Comparison of ENCODE assay signal across 23 cellular contexts in genomic region chr12:64522807-64523206, GRCh38.
DNase-seq lines count a peak whose midpoint lies in the region; ATAC-seq and TF ChIP-seq lines count a peak whose summit lies in the region.
"Had no signal": no experiment of that assay in that cellular context is flagged by ENCODE, and none has a peak within 500 bp of the region (broad histone marks: within the 10 kb centered on the region; RNA-seq: fewer than 3 reads in every experiment).

No MANE protein-coding gene starts in this region.

- no peaks in the 10 kb centered on the region for H3K36me3 ChIP-seq in HEK293 (ENCODE audit: control insufficient read depth in 2 of 2, insufficient read depth in 1 of 2, low read length in 2 of 2)
- no peaks in the 10 kb centered on the region for H3K36me3 ChIP-seq in adipocyte (ENCODE audit: control insufficient read depth, insufficient read depth, low read length, severe bottlenecking)
- H3K36me3 ChIP-seq in iPS-18a (ENCODE audit: control insufficient read depth, low read depth, low read length) = no peaks in the 10 kb centered on the region
- H3K36me3 ChIP-seq: esophagus muscularis mucosa, heart left ventricle, vagina had no signal

- POLR2A ChIA-PET in HEK293 (lab: Yijun Ruan, JAX) = no interaction called here

- no peak for TF ChIP-seq CTCF in AG10803 (conservative IDR thresholded peaks at IDR 0.05; ENCODE audit: low read length)
- TF ChIP-seq CTCF in HEK293 (tag by site-specific recombination; IDR thresholded peaks at IDR 0.05) = no peak

- H3K4me3 ChIP-seq in AG10803 (ENCODE audit: low read length) (no peak overlapping the region), HEK293 (ENCODE audit: low read depth, low read length) (no peak overlapping the region), adipocyte (ENCODE audit: low read length) (peak overlapping the region; percentile 22), iPS-18a (ENCODE audit: low read length) (no peak overlapping the region)
- H3K4me3 ChIP-seq: esophagus muscularis mucosa, GM12878, heart left ventricle, lung, vagina had no signal

- H3K27me3 ChIP-seq in adipocyte (replicated peaks; ENCODE audit: control insufficient read depth, insufficient read depth, low read length) (no peaks in the 10 kb centered on the region), iPS-18a (ENCODE audit: control insufficient read depth, insufficient read depth, low read length) (no peaks in the 10 kb centered on the region)
- H3K27me3 ChIP-seq: esophagus muscularis mucosa, heart left ventricle, vagina had no signal

- no peaks in the 10 kb centered on the region for H3K9me3 ChIP-seq in HEK293 (ENCODE audit: control insufficient read depth, insufficient read depth, low read depth, low read length)
- H3K9me3 ChIP-seq in adipocyte (ENCODE audit: control insufficient read depth, low read length) = no peaks in the 10 kb centered on the region
- no peaks in the 10 kb centered on the region for H3K9me3 ChIP-seq in iPS-18a (ENCODE audit: control insufficient read depth, low read depth, low read length)
- H3K9me3 ChIP-seq: esophagus muscularis mucosa, heart left ventricle, vagina had no signal

- peak; percentile 55 for DNase-seq in AG10803 (ENCODE audit: low read depth)
- DNase-seq in adipocyte (ENCODE audit: low read depth) = peak; percentile 42
- DNase-seq: activated CD4-positive, alpha-beta T cell treated with anti-CD3 and anti-CD28 coated beads for 36 hours; activated naive CD8-positive, alpha-beta T cell treated with anti-CD3 and anti-CD28 coated beads, Interleukin-2, amount 10 ng/mL, durations not matched to agents 7 days and 5 days; Calu3; caudate nucleus; heart left ventricle; naive thymus-derived CD4-positive, alpha-beta T cell; NCI-H774; small intestine; stimulated activated CD4-positive, alpha-beta T cell treated with anti-CD3 and anti-CD28 coated beads, Interleukin-4, amount 100 ng/mL, for 4 hours; substantia nigra; T1000 had no signal

- CTCF ChIA-PET in HEK293 (lab: Yijun Ruan, JAX) = interaction anchor here (0.7 to 1.5 kb wide), 3 partner anchors 27 to 175 kb away, joined by 3 to 6 read pairs (median 3); no protein-coding TSS in a partner anchor

- ATAC-seq in GM18909 (IDR thresholded peaks at IDR 0.05; ENCODE audit: poor library complexity, unreplicated experiment) = no peak
- ATAC-seq in GM18498 (IDR thresholded peaks at IDR 0.05; ENCODE audit: unreplicated experiment) = no peak
- no peak for ATAC-seq in HG02623 (IDR thresholded peaks at IDR 0.05; ENCODE audit: unreplicated experiment)
- ATAC-seq in HG03108 (IDR thresholded peaks at IDR 0.05; ENCODE audit: unreplicated experiment) = no peak
- ATAC-seq: activated CD4-positive, alpha-beta T cell treated with anti-CD3 and anti-CD28 coated beads for 36 hours; GM12878; heart left ventricle; naive thymus-derived CD4-positive, alpha-beta T cell had no signal

- peak overlapping the region; percentile 11; the same call in 1 of the 2 replicates for H3K27ac ChIP-seq in HEK293 (ENCODE audit: extremely low read depth, low read depth, low read length)
- peak overlapping the region; percentile 46 for H3K27ac ChIP-seq in iPS-18a (ENCODE audit: low read length)
- H3K27ac ChIP-seq: esophagus muscularis mucosa, heart left ventricle, vagina had no signal

- H3K9ac ChIP-seq in adipocyte (ENCODE audit: low read length) (no peak overlapping the region), iPS-18a (ENCODE audit: low read length) (peak overlapping the region; percentile 14)

- H3K4me1 ChIP-seq in HEK293 (ENCODE audit: control insufficient read depth, insufficient read depth, low read length) (no peaks in the 10 kb centered on the region; the same call in 1 of the 2 replicates), adipocyte (ENCODE audit: control insufficient read depth, insufficient read depth, low read length) (peaks cover 21% of the 10 kb centered on the region), iPS-18a (ENCODE audit: control insufficient read depth, low read depth, low read length) (peaks cover 19% of the 10 kb centered on the region)
- H3K4me1 ChIP-seq: esophagus muscularis mucosa, heart left ventricle, vagina had no signal

TF ChIP-seq in HEK293, 187 proteins besides CTCF, POLR2A, EP300 and RAD21:
- 0 out of 2 replicates have a peak, but pooled peaks have one; percentile 7 for TF ChIP-seq ZBTB8A (tag by site-specific recombination; IDR thresholded peaks at IDR 0.05)
- no peak for TF ChIP-seq ZSCAN4 (tag by site-specific recombination; IDR thresholded peaks at IDR 0.05)
